23 cellular contexts compared by ENCODE assay signal in the genomic region with DNA sequence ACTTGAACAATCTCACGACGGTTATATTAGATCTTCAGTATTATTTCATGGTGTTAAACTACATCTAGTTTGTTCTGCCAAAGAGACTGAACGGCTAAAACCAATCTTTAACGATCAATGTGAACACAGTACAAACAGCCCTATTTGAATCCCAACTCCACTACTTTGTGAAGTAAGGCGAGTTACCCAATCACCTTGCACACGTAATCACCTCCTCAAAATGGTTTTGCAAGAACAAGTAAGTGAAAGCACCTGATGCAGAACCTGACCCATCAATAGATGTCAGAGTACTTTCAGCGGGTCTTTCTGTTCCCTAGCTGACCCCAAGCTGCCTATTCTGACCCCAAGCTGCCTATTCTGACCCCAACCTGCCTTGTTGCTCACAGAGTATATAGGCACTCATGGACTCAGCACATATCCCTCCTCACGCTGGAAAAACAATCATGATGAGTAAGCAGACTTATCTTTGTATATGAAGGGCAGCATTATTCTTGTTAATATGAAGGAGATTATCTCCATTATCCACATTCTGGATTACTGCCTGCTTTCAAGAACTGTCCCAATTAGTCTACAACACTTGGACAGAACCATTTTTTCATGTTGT. TPM values are rescaled to one million over a fixed set of nuclear protein-coding genes. Genes with fewer than 3 reads are reported as not detected.
DNase-seq lines count a peak whose midpoint lies in the region; ATAC-seq, FAIRE-seq and TF ChIP-seq lines count a peak whose summit lies in the region.
"Had no signal": no experiment of that assay in that cellular context is flagged by ENCODE, and none has a peak within 500 bp of the region (broad histone marks: within the 10 kb centered on the region; RNA-seq: fewer than 3 reads in every experiment).

No MANE protein-coding gene starts in this region.

- no peak overlapping the region for H3K4me3 ChIP-seq in BLaER1 treated with 17β-estradiol and CSF1 and Interleukin-3, amounts not matched to agents 10 nM and 100 nM
- no peak overlapping the region for H3K4me3 ChIP-seq in mucosa of descending colon
- H3K4me3 ChIP-seq: colonic mucosa, right atrium auricular region had no signal

- peaks cover 4% of the 10 kb centered on the region for H3K27me3 Mint-ChIP-seq in brain
- no peaks in the 10 kb centered on the region for H3K27me3 Mint-ChIP-seq in memory B cell

- no peak for TF ChIP-seq CTCF in brain (conservative IDR thresholded peaks at IDR 0.05)
- TF ChIP-seq CTCF in mucosa of descending colon (IDR thresholded peaks at IDR 0.05) = no peak

- DNase-seq in GM12892 (ENCODE audit: insufficient read length) (no peak), memory B cell (ENCODE audit: low spot score in 2 of 2) (no peak), mucosa of descending colon (no peak), left colon (no peak), GF-D8 (lab: John Stamatoyannopoulos, UW) (no peak)
- no peak for DNase-seq in activated CD8-positive, alpha-beta memory T cell treated with anti-CD3 and anti-CD28 coated beads for 24 hours
- DNase-seq: activated CD4-positive, CD25-positive, alpha-beta regulatory T cell; activated effector memory CD4-positive, alpha-beta T cell treated with Interleukin-2 at 50 U/mL for 16 hours; aorta; colonic mucosa; COR-L47; H9; mammary epithelial cell; NCI-H1105; NCI-H2171 treated with DMSO at 0.1 percent for 48 hours; nephron progenitor cell; stimulated activated CD4-positive, alpha-beta T cell treated with anti-CD3 and anti-CD28 coated beads, Interleukin-1b, Interleukin-23, amount 100 ng/mL, for 48 hours; T-helper 2 cell had no signal

- peaks cover 28 to 81% (median 76%) of the 10 kb centered on the region in 11 experiments for H4K20me1 ChIP-seq in BLaER1 treated with 17β-estradiol and CSF1 and Interleukin-3, amounts not matched to agents 10 nM and 100 nM

- no peak for TF ChIP-seq POLR2A in GM12892 (IDR thresholded peaks at IDR 0.05; ENCODE audit: low read depth, low read length)

- H3K9me3 ChIP-seq in BLaER1 treated with 17β-estradiol and CSF1 and Interleukin-3, amounts not matched to agents 10 nM and 100 nM (replicated peaks in 1 of 11) = peaks cover 0 to 39% (median 32%) of the 10 kb centered on the region in 11 experiments; a peak in 18 of 22 replicates
- no peaks in the 10 kb centered on the region for H3K9me3 ChIP-seq in mucosa of descending colon
- H3K9me3 ChIP-seq: colonic mucosa, right atrium auricular region had no signal

- peaks cover 19 to 52% (median 31%) of the 10 kb centered on the region in 10 experiments for H3K4me1 ChIP-seq in BLaER1 treated with 17β-estradiol and CSF1 and Interleukin-3, amounts not matched to agents 10 nM and 100 nM
- H3K4me1 ChIP-seq in mucosa of descending colon (ENCODE audit: low read depth) = peaks cover 5% of the 10 kb centered on the region
- H3K4me1 ChIP-seq: colonic mucosa had no signal

- peaks cover 67% of the 10 kb centered on the region for H3K4me1 Mint-ChIP-seq in brain
- H3K4me1 Mint-ChIP-seq in memory B cell = peaks cover 35% of the 10 kb centered on the region

- H3K9me3 Mint-ChIP-seq in brain (peaks cover 0 to 4% (median 0%) of the 10 kb centered on the region in 5 experiments), memory B cell (peaks cover 4% of the 10 kb centered on the region)

- peak overlapping the region in 2 of 11 experiments; percentile 28 to 50; a peak in 1 of 22 replicates for H3K9ac ChIP-seq in BLaER1 treated with 17β-estradiol and CSF1 and Interleukin-3, amounts not matched to agents 10 nM and 100 nM

- ATAC-seq in memory B cell (ENCODE audit: low read depth) (no peak), mucosa of descending colon (no peak), left colon (no peak)
- ATAC-seq: Right ventricle myocardium inferior had no signal

- FAIRE-seq in GM12892 (lab: Jason Lieb, UNC) = peak; percentile 67
- FAIRE-seq: G401.6 had no signal

- intact Hi-C loops in mucosa of descending colon (cut with DNase I, micrococcal nuclease) (no loop called here), left colon (cut with DNase I, micrococcal nuclease) (no loop called here)

- no peaks in the 10 kb centered on the region for H3K27me3 ChIP-seq in BLaER1 treated with 17β-estradiol and CSF1 and Interleukin-3, amounts not matched to agents 10 nM and 100 nM
- H3K27me3 ChIP-seq: colonic mucosa, right atrium auricular region had no signal

- H3K36me3 Mint-ChIP-seq in brain = peaks cover 48% of the 10 kb centered on the region
- peaks cover 18% of the 10 kb centered on the region for H3K36me3 Mint-ChIP-seq in memory B cell

- H3K4me2 ChIP-seq in BLaER1 treated with 17β-estradiol and CSF1 and Interleukin-3, amounts not matched to agents 10 nM and 100 nM = peak overlapping the region in 10 of 11 experiments; percentile 3 to 84 (median 24); a peak in 13 of 22 replicates

- H3K27ac Mint-ChIP-seq in brain = peak overlapping the region in 1 of 5 experiments; percentile 72
- H3K27ac Mint-ChIP-seq in memory B cell = peak overlapping the region; percentile 43
- H3K27ac Mint-ChIP-seq: H9, nephron progenitor cell had no signal

- no peak overlapping the region for H3K27ac ChIP-seq in BLaER1 treated with 17β-estradiol and CSF1 and Interleukin-3, amounts not matched to agents 10 nM and 100 nM
- H3K27ac ChIP-seq: colonic mucosa, right atrium auricular region had no signal

- H3K36me3 ChIP-seq in BLaER1 treated with 17β-estradiol and CSF1 and Interleukin-3, amounts not matched to agents 10 nM and 100 nM = peaks cover 3 to 62% (median 43%) of the 10 kb centered on the region in 11 experiments; a peak in 20 of 22 replicates
- H3K36me3 ChIP-seq in mucosa of descending colon (ENCODE audit: low read depth) = no peaks in the 10 kb centered on the region
- H3K36me3 ChIP-seq: colonic mucosa, right atrium auricular region had no signal

- H3K4me3 Mint-ChIP-seq in brain = peak overlapping the region in 4 of 5 experiments; percentile 14 to 86 (median 66)
- H3K4me3 Mint-ChIP-seq in memory B cell = no peak overlapping the region
- H3K4me3 Mint-ChIP-seq: H9 had no signal

RNA-seq across cellular contexts. Expression of a gene that starts 3.8 kb away (rescaled TPM):
- 21.5 TPM for polyA plus RNA-seq in GM12892 (2012; ENCODE audit: missing spikeins)
- polyA plus RNA-seq in brain (ENCODE audit: insufficient read depth, low read depth, low replicate concordance) = 51.3 TPM
- total RNA-seq in mucosa of descending colon = 10 to 100 TPM; 43.3 to 80.2 (median 48.8) TPM
- 10 to 100 TPM; 57.4 to 59.0 TPM for total RNA-seq in left colon

RNA-seq across cellular contexts. Expression of a gene that starts 53.1 kb away (rescaled TPM):
- 31.5 TPM for polyA plus RNA-seq in GM12892 (2012; ENCODE audit: missing spikeins)
- polyA plus RNA-seq in brain (ENCODE audit: insufficient read depth, low read depth, low replicate concordance) = 7.1 TPM
- 10 to 100 TPM; 32.2 to 51.1 (median 44.7) TPM for total RNA-seq in mucosa of descending colon
- 10 to 100 TPM; 22.4 to 48.2 TPM for total RNA-seq in left colon

RNA-seq across cellular contexts. Expression of a gene that starts 53.2 kb away (rescaled TPM):
- polyA plus RNA-seq in GM12892 (2012; ENCODE audit: missing spikeins) = 17.1 TPM
- polyA plus RNA-seq in brain (ENCODE audit: insufficient read depth, low read depth, low replicate concordance) = 4.9 TPM
- total RNA-seq in mucosa of descending colon = 10 to 100 TPM; 56.0 to 68.3 (median 59.9) TPM
- 10 to 100 TPM; 43.9 to 60.5 TPM for total RNA-seq in left colon
